Comparison of ENCODE assay signal across 1 cellular context in the genomic region with DNA sequence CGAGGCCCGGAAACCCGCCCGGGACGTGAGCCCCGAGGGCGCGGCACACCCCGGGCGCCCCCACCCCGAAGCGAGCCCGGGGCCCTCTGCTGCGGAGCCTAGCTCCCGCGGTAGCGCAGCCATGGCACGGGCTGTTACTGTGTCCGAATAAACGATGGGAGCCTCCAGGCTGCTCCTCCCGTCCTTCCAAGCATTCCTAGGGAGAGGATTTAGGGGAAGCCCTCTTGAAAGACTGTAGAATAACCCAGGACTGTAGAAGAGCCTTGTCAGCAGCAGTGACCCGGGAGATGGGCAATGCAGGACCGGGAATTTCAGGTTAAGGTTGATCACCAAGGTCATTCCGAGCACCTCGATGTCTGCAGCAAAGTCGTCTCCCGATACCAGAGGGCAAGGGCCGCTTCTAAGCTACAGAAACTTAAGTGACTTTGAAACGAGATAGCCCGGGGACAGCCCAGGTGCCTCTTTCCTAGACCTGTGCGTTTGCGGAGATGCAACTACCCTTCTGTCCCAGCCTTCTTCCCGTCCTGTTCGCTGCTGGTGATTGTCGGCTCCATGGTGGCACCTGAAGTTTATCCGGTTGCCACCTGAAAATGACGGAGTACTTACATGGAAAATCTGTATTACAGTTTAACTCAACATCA.
TF ChIP-seq lines count a peak whose summit lies in the region.

No MANE protein-coding gene starts in this region.

TF ChIP-seq in K562, 482 proteins besides CTCF, POLR2A, EP300 and RAD21 (continued from another document):
- TF ChIP-seq ZNF184 (CRISPR knock-in tag; IDR thresholded peaks at IDR 0.05) (no peak), CBX2 (IDR thresholded peaks at IDR 0.05; ENCODE audit: insufficient read depth, low read length, poor library complexity, severe bottlenecking) (peak; percentile 81), CBX8 (IDR thresholded peaks at IDR 0.05; ENCODE audit: borderline replicate concordance, extremely low read depth, low read depth, low read length, poor library complexity, severe bottlenecking) (no peak), SOX6 (IDR thresholded peaks at IDR 0.05) (no peak), NCOA4 (IDR thresholded peaks at IDR 0.05; ENCODE audit: partially characterized antibody) (no peak), NRF1 (conservative IDR thresholded peaks at IDR 0.05 in 1 of 2, IDR thresholded peaks at IDR 0.05 in 1 of 2) (0 out of 4 replicates have a peak, but pooled peaks of 1 of the 2 experiments have one; percentile 2), BRD9 (IDR thresholded peaks at IDR 0.05; ENCODE audit: low read depth, partially characterized antibody) (no peak), SRSF7 (optimal IDR thresholded peaks at IDR 0.05; ENCODE audit: low read depth, low read length) (no peak), HNRNPLL (IDR thresholded peaks at IDR 0.05; ENCODE audit: low read depth, low read length, poor library complexity, severe bottlenecking) (no peak), PCBP2 (IDR thresholded peaks at IDR 0.05; ENCODE audit: low read depth, low read length, poor library complexity, severe bottlenecking) (no peak)
- TF ChIP-seq, protein P1, sequence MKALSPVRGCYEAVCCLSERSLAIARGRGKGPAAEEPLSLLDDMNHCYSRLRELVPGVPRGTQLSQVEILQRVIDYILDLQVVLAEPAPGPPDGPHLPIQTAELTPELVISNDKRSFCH (CRISPR knock-in tag; IDR thresholded peaks at IDR 0.05), result no peak
- TF ChIP-seq, protein P1 (tag; IDR thresholded peaks at IDR 0.05), result 0 out of 2 replicates have a peak, but pooled peaks have one; percentile 35
- TF ChIP-seq, protein P2, sequence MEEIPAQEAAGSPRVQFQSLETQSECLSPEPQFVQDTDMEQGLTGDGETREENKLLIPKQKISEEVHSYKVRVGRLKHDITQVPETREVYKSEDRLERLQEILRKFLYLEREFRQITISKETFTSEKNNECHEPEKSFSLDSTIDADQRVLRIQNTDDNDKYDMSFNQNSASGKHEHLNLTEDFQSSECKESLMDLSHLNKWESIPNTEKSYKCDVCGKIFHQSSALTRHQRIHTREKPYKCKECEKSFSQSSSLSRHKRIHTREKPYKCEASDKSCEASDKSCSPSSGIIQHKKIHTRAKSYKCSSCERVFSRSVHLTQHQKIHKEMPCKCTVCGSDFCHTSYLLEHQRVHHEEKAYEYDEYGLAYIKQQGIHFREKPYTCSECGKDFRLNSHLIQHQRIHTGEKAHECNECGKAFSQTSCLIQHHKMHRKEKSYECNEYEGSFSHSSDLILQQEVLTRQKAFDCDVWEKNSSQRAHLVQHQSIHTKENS (CRISPR knock-in tag; IDR thresholded peaks at IDR 0.05), result no peak
